In genomic region chr7:72625746-72626443, GRCh38 we compare ENCODE assay signal across 8 cellular contexts.
DNase-seq lines count a peak whose midpoint lies in the region; ATAC-seq, FAIRE-seq and TF ChIP-seq lines count a peak whose summit lies in the region.
"Not testable (repeated sequence)": the region's sequence is repeated elsewhere in the genome, so short reads cannot be mapped to it uniquely, and the experiment has no call there.

No MANE protein-coding gene starts in this region.

- H3K36me3 ChIP-seq in IMR-90 (ENCODE audit: control insufficient read depth, insufficient read depth, low read length); GM12878 (ENCODE audit: control insufficient read depth in 2 of 2, insufficient read depth in 2 of 2, low read length in 1 of 2); lower lobe of right lung: not testable (repeated sequence)

- POLR2A ChIA-PET in IMR-90 (lab: Charles Lee; ENCODE audit: unreplicated experiment); GM12878 (lab: Charles Lee): not testable (repeated sequence)

- not testable (repeated sequence) for H2BK20ac ChIP-seq in IMR-90 (ENCODE audit: low read depth, low read length)

- not testable (repeated sequence) for H3K79me1 ChIP-seq in IMR-90 (ENCODE audit: low read depth in 1 of 2, low read length in 2 of 2)

- not testable (repeated sequence) for TF ChIP-seq EP300 in GM12878 (IDR thresholded peaks at IDR 0.05; ENCODE audit: borderline replicate concordance in 1 of 2, control insufficient read depth in 1 of 2, low read depth in 2 of 2, low read length in 2 of 2)

- not testable (repeated sequence) for H2BK5ac ChIP-seq in IMR-90 (ENCODE audit: low read depth, low read length, poor library complexity, severe bottlenecking)

- TF ChIP-seq RAD21 in IMR-90 (IDR thresholded peaks at IDR 0.05; ENCODE audit: low read length); GM12878 (IDR thresholded peaks at IDR 0.05; ENCODE audit: insufficient read depth, low read depth, low read length): not testable (repeated sequence)

- FAIRE-seq in GM12892 (lab: Jason Lieb, UNC): peak; percentile 89
- FAIRE-seq in GM12878 (lab: Jason Lieb, UNC): peak; percentile 88

- H4K20me1 ChIP-seq in IMR-90 (ENCODE audit: insufficient read depth, low read length); GM12878 (ENCODE audit: control insufficient read depth, insufficient read depth): not testable (repeated sequence)

- CTCF ChIA-PET in IMR-90 (lab: Yijun Ruan, JAX); GM12878 (lab: Yijun Ruan, JAX): not testable (repeated sequence)

- not testable (repeated sequence) for H3K9me1 ChIP-seq in IMR-90 (ENCODE audit: insufficient read depth, low read length)

- H4K91ac ChIP-seq in IMR-90 (ENCODE audit: insufficient read depth, low read depth, low read length): not testable (repeated sequence)

- not testable (repeated sequence) for DNase-seq in GM12892 (ENCODE audit: insufficient read length); IMR-90; GM12878 (ENCODE audit: low read depth, low spot score); lower lobe of right lung

- ATAC-seq in GM19025 (IDR thresholded peaks at IDR 0.05; ENCODE audit: low read depth, unreplicated experiment): peak; percentile 90
- ATAC-seq in GM21423 (IDR thresholded peaks at IDR 0.05; ENCODE audit: unreplicated experiment): peak; percentile 69
- peak; percentile 94 for ATAC-seq in HG02798 (IDR thresholded peaks at IDR 0.05; ENCODE audit: poor library complexity, unreplicated experiment)
- peak; percentile 58 for ATAC-seq in HG03135 (IDR thresholded peaks at IDR 0.05; ENCODE audit: unreplicated experiment)
- peak; percentile 46 for ATAC-seq in IMR-90 (ENCODE audit: low read depth)
- peak; percentile 96 for ATAC-seq in GM12878
- ATAC-seq in lower lobe of right lung: peak; percentile 49 to 71

- RAD21 ChIA-PET in GM12878 (lab: Charles Lee; ENCODE audit: unreplicated experiment): not testable (repeated sequence)

- SMC1A ChIA-PET in GM12878 (lab: Charles Lee; ENCODE audit: uncharacterized antibody, unreplicated experiment): not testable (repeated sequence)

- not testable (repeated sequence) for H2BK15ac ChIP-seq in IMR-90 (ENCODE audit: low read depth, low read length)

- not testable (repeated sequence) for H3K27ac ChIP-seq in IMR-90 (ENCODE audit: insufficient read depth, low read length); lower lobe of right lung
- peak overlapping the region; percentile 56 for H3K27ac ChIP-seq in GM12878 (ENCODE audit: control insufficient read depth, insufficient read depth)

- not testable (repeated sequence) for H2AK9ac ChIP-seq in IMR-90 (replicated peaks; ENCODE audit: low read depth, low read length, poor library complexity)

- H4K5ac ChIP-seq in IMR-90 (ENCODE audit: low read depth, low read length): not testable (repeated sequence)

- not testable (repeated sequence) for H3K4ac ChIP-seq in IMR-90 (ENCODE audit: low read depth, low read length)

- not testable (repeated sequence) for H3K18ac ChIP-seq in IMR-90 (ENCODE audit: low read depth, low read length)

- intact Hi-C loops in IMR-90 (cut with micrococcal nuclease); GM12878 (cut with micrococcal nuclease; ENCODE audit: unreplicated experiment); lower lobe of right lung (cut with DNase I): not testable (repeated sequence)

- H4K8ac ChIP-seq in IMR-90 (ENCODE audit: low read depth in 2 of 2, low read length in 2 of 2): not testable (repeated sequence)

- H3K14ac ChIP-seq in IMR-90 (replicated peaks; ENCODE audit: low read depth, low read length): not testable (repeated sequence)

- H3K4me2 ChIP-seq in IMR-90 (ENCODE audit: low read depth, low read length); GM12878 (ENCODE audit: control insufficient read depth, insufficient read depth): not testable (repeated sequence)

- H3K56ac ChIP-seq in IMR-90 (ENCODE audit: extremely low read depth, insufficient read depth, low read length): not testable (repeated sequence)

- BruUV-seq in IMR-90 (replicated peaks; lab: Mats Ljungman, UMichigan); GM12878 (replicated peaks; lab: Mats Ljungman, UMichigan): not testable (repeated sequence)

- not testable (repeated sequence) for H2BK120ac ChIP-seq in IMR-90 (ENCODE audit: low read depth, low read length)

- not testable (repeated sequence) for H2AFZ ChIP-seq in IMR-90 (replicated peaks; ENCODE audit: low read length, poor library complexity); GM12878 (ENCODE audit: control insufficient read depth, low read depth, low read length)

- H3K9me3 ChIP-seq in IMR-90 (ENCODE audit: control insufficient read depth, insufficient read depth, low read length); GM12878 (replicated peaks; ENCODE audit: control insufficient read depth, insufficient read depth, low read length); lower lobe of right lung: not testable (repeated sequence)

- H3K23ac ChIP-seq in IMR-90 (ENCODE audit: low read depth, low read length): not testable (repeated sequence)

- not testable (repeated sequence) for H3K27me3 ChIP-seq in IMR-90 (ENCODE audit: control insufficient read depth, insufficient read depth, low read length); GM12878 (replicated peaks in 1 of 2; ENCODE audit: control insufficient read depth in 2 of 2, insufficient read depth in 2 of 2, low read length in 1 of 2); lower lobe of right lung (ENCODE audit: low read depth)

- H2AK5ac ChIP-seq in IMR-90 (ENCODE audit: low read depth, low read length): not testable (repeated sequence)

- WGBS in IMR-90 (ENCODE audit: extremely low coverage in 2 of 2, insufficient read length in 1 of 2), 2 experiments: no CpG with 5 or more reads among the region's 4 CpGs
- 36% methylated on average over 2 of the region's 4 CpGs for WGBS in GM12878 (ENCODE audit: insufficient coverage, insufficient replicate concordance, low lambda C conversion rate, missing lambda C conversion rate)

- not testable (repeated sequence) for TF ChIP-seq POLR2A in GM12892 (IDR thresholded peaks at IDR 0.05; ENCODE audit: low read depth, low read length); IMR-90 (IDR thresholded peaks at IDR 0.05; ENCODE audit: low read depth, low read length); GM12878 (IDR thresholded peaks at IDR 0.05; ENCODE audit: low read depth, low read length)

- dilution Hi-C loops in IMR-90 (cut with HindIII; ENCODE audit: low sequenced_read_pairs, unreplicated experiment): not testable (repeated sequence)

- H3K4me3 ChIP-seq in IMR-90 (ENCODE audit: insufficient read depth, low read depth, low read length); GM12878; lower lobe of right lung: not testable (repeated sequence)

- not testable (repeated sequence) for H3K79me2 ChIP-seq in GM12878 (ENCODE audit: control insufficient read depth, insufficient read depth, low read length)

- H3K9ac ChIP-seq in IMR-90 (ENCODE audit: low read depth, low read length); GM12878 (ENCODE audit: control insufficient read depth, insufficient read depth, low read length): not testable (repeated sequence)

- not testable (repeated sequence) for H3K4me1 ChIP-seq in IMR-90 (ENCODE audit: control insufficient read depth, insufficient read depth, low read length); GM12878 (ENCODE audit: control insufficient read depth, insufficient read depth, low read length); lower lobe of right lung

- TF ChIP-seq CTCF in IMR-90 (conservative IDR thresholded peaks at IDR 0.05; ENCODE audit: low read depth, low read length); GM12878 (IDR thresholded peaks at IDR 0.05 in 2 of 3, conservative IDR thresholded peaks at IDR 0.05 in 1 of 3; ENCODE audit: control insufficient read depth in 2 of 3, extremely low read depth in 1 of 3, insufficient read depth in 1 of 3, low read depth in 3 of 3, low read length in 3 of 3); lower lobe of right lung (IDR thresholded peaks at IDR 0.05): not testable (repeated sequence)

- in situ Hi-C loops in IMR-90 (cut with MboI; ENCODE audit: low sequenced_read_pairs): loop anchor here (25.0 kb wide), 1 partner anchor 1764 kb away; no protein-coding TSS in a partner anchor
- in situ Hi-C loops in GM12878 (cut with MboI): not testable (repeated sequence)

TF ChIP-seq in GM12878, 131 proteins besides CTCF, POLR2A, EP300 and RAD21:
- TF ChIP-seq NFIC (IDR thresholded peaks at IDR 0.05; ENCODE audit: low read depth, low read length): 0 out of 2 replicates have a peak, but pooled peaks have one; percentile 40
TF ChIP-seq in GM12878: peak in this region for 1; not testable (repeated sequence) for 130.

Comparison
In these comparisons a context has a peak if more than half of its experiments do, and no peak if none do; other contexts are left out.
1. ATAC-seq: peak in every context shown above with its lines; median percentile 96 in GM12878; 94 in HG02798; 90 in GM19025; 69 in GM21423; 60 in lower lobe of right lung; 58 in HG03135; 46 in IMR-90.